ENCODE assay signal across 8 cellular contexts in genomic region chr2:191051825-191052778, GRCh38. TPM values are rescaled to one million over a fixed set of nuclear protein-coding genes. Genes with fewer than 3 reads are reported as not detected.
DNase-seq lines count a peak whose midpoint lies in the region; ATAC-seq and TF ChIP-seq lines count a peak whose summit lies in the region.

No MANE protein-coding gene starts in this region.

- no peak overlapping the region for H3K27ac Mint-ChIP-seq in central memory CD8-positive, alpha-beta T cell (ENCODE audit: low read depth)

- ATAC-seq in HG03460 (IDR thresholded peaks at IDR 0.05; ENCODE audit: unreplicated experiment) = peak; percentile 50
- peak; percentile 38 for ATAC-seq in central memory CD8-positive, alpha-beta T cell (replicated peaks; ENCODE audit: extremely low read depth, poor library complexity, severe bottlenecking)
- ATAC-seq in lung (ENCODE audit: insufficient read depth, low FRiP score) = peak; percentile 34
- ATAC-seq in HG02759 (IDR thresholded peaks at IDR 0.05; ENCODE audit: unreplicated experiment) = no peak

- peak; percentile 44 for TF ChIP-seq CTCF in lung (IDR thresholded peaks at IDR 0.05; ENCODE audit: control extremely low read depth, extremely low read depth)

- no peaks in the 10 kb centered on the region for H3K79me2 ChIP-seq in ACC112 (ENCODE audit: control insufficient read depth, insufficient read depth, low read length, unreplicated experiment)

- H3K4me1 ChIP-seq in ACC112 (ENCODE audit: control insufficient read depth, insufficient read depth, low read length, unreplicated experiment) (peaks cover 53% of the 10 kb centered on the region), lung (ENCODE audit: control insufficient read depth in 2 of 2, insufficient read depth in 2 of 2, low read length in 2 of 2) (no peaks in the 10 kb centered on the region)

- no peaks in the 10 kb centered on the region for H3K9me3 Mint-ChIP-seq in central memory CD8-positive, alpha-beta T cell

- peak overlapping the region; percentile 68 for H2AFZ ChIP-seq in ACC112 (ENCODE audit: low read length, unreplicated experiment)

- WGBS in lung, 2 donors = 13 to 20% methylated on average over 10 of the region's 10 CpGs

- H3K36me3 Mint-ChIP-seq in central memory CD8-positive, alpha-beta T cell (ENCODE audit: insufficient read depth) = peaks cover 15% of the 10 kb centered on the region

- peak; percentile 31 for DNase-seq in GDM1 (lab: John Stamatoyannopoulos, UW)
- peak; percentile 63 for DNase-seq in NOMO-1 treated with dmso at 0.1 percent for 144 hours (lab: John Stamatoyannopoulos, UW; ENCODE audit: unreplicated experiment)
- no peak for DNase-seq in central memory CD8-positive, alpha-beta T cell (ENCODE audit: low spot score in 2 of 2)
- no peak for DNase-seq in lung (ENCODE audit: low spot score)
- no peak for DNase-seq in ureter (ENCODE audit: low spot score)

- no peaks in the 10 kb centered on the region for H3K27me3 Mint-ChIP-seq in central memory CD8-positive, alpha-beta T cell

- no peaks in the 10 kb centered on the region for H3K9me3 ChIP-seq in lung (ENCODE audit: control insufficient read depth in 2 of 2, insufficient read depth in 1 of 2, low read length in 1 of 2)

- no peaks in the 10 kb centered on the region for H3K27me3 ChIP-seq in ACC112 (ENCODE audit: insufficient read depth, low read length)
- no peaks in the 10 kb centered on the region for H3K27me3 ChIP-seq in lung (ENCODE audit: control insufficient read depth, insufficient read depth)

- H3K4me3 Mint-ChIP-seq in central memory CD8-positive, alpha-beta T cell = no peak overlapping the region

- no peak overlapping the region for H3K4me3 ChIP-seq in ACC112 (ENCODE audit: low read depth, low read length)
- H3K4me3 ChIP-seq in lung = no peak overlapping the region

- H3K27ac ChIP-seq in ACC112 (ENCODE audit: low read depth, low read length) = peak overlapping the region; percentile 98
- H3K27ac ChIP-seq in lung (ENCODE audit: low read depth in 1 of 2, low read length in 1 of 2) = no peak overlapping the region

- peaks cover 23% of the 10 kb centered on the region for H3K4me1 Mint-ChIP-seq in central memory CD8-positive, alpha-beta T cell

- H3K36me3 ChIP-seq in ACC112 (ENCODE audit: insufficient read depth, low read length) = no peaks in the 10 kb centered on the region
- H3K36me3 ChIP-seq in lung (ENCODE audit: control insufficient read depth in 2 of 2, insufficient read depth in 2 of 2, low read length in 2 of 2) = no peaks in the 10 kb centered on the region

RNA-seq across cellular contexts. Expression of gene STAT1, which starts 38.1 kb away (rescaled TPM):
- total RNA-seq in lung = 10 to 100 TPM; 72.4 to 80.1 TPM
- polyA plus RNA-seq in lung = 10 to 100 TPM; 21.6 to 75.9 TPM
- total RNA-seq in ureter = 84.1 TPM

Comparison
In these comparisons a context has a peak if more than half of its experiments do, and no peak if none do; other contexts are left out.
1. DNase-seq: peak in GDM1 (single experiment) and NOMO-1 treated with dmso at 0.1 percent for 144 hours (single experiment); none in central memory CD8-positive, alpha-beta T cell (0 of 2), lung (single experiment) and ureter (single experiment).